Comparison of ENCODE assay signal across 9 cellular contexts in the genomic region with DNA sequence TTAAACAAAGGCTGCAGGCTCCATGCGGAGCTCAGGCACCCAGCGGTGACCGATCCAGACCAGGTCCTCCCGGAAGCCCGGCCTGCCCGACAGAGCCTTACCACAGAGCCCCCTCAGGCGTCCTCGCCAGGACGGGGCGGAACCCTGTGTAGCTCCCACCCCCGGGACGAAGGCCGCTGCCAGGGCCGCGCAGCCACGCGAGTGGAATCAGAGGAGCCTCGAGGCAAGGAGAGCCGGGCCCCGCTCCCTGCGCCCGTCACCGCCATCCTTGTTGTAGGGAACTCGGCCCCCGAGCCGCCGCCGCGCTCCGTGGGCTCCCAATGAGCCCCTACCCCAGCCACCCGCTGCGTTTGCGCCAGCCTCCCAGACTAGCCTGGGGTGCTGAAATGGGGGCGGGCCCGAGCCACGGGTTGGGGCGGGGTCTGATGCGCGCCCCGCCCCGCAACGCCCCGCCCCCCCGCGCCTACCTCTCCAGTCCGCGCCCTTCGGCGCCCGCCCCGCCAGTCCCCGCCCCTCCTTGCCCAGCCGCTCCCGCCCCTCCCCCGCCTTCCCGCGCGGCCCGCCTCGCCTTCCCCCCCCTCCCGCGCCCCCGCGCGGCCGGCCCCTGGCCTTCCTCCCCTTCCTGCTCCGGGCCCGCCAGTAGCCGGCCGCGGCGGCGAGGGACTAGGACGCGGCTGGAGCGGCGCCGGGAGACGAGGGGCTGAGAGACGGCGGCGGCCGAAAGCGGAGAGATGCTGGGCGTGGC. TPM values are rescaled to one million over a fixed set of nuclear protein-coding genes. Genes with fewer than 3 reads are reported as not detected.
DNase-seq lines count a peak whose midpoint lies in the region; ATAC-seq, FAIRE-seq and TF ChIP-seq lines count a peak whose summit lies in the region.
"Had no signal": no experiment of that assay in that cellular context is flagged by ENCODE, and none has a peak within 500 bp of the region (broad histone marks: within the 10 kb centered on the region; RNA-seq: fewer than 3 reads in every experiment).

A gene with protein sequence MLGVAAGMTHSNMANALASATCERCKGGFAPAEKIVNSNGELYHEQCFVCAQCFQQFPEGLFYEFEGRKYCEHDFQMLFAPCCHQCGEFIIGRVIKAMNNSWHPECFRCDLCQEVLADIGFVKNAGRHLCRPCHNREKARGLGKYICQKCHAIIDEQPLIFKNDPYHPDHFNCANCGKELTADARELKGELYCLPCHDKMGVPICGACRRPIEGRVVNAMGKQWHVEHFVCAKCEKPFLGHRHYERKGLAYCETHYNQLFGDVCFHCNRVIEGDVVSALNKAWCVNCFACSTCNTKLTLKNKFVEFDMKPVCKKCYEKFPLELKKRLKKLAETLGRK (plus strand): TSS at position 639 of the 745 bp plus-strand sequence. CDS start 93 bp downstream, at position 732.

- H3K27ac ChIP-seq in kidney (ENCODE audit: low read depth in 2 of 2, low read length in 2 of 2): peak within 1 kb of the TSS; percentile 95 to 96

- no peaks in the 10 kb centered on the region for H3K27me3 Mint-ChIP-seq in central memory CD8-positive, alpha-beta T cell

- H3K4me1 ChIP-seq in kidney (ENCODE audit: control insufficient read depth in 1 of 2, insufficient read depth in 1 of 2, low read depth in 1 of 2, low read length in 2 of 2): peaks cover 4 to 14% of the 10 kb centered on the region in 2 donors

- H3K36me3 Mint-ChIP-seq in central memory CD8-positive, alpha-beta T cell (ENCODE audit: insufficient read depth): peaks cover 8% of the 10 kb centered on the region

- peak within 1 kb of the TSS; percentile 74 for H3K27ac Mint-ChIP-seq in central memory CD8-positive, alpha-beta T cell (ENCODE audit: low read depth)

- peak within 1 kb of the TSS; percentile 91 for H3K4me3 Mint-ChIP-seq in central memory CD8-positive, alpha-beta T cell

- H3K9me3 Mint-ChIP-seq in central memory CD8-positive, alpha-beta T cell: no peaks in the 10 kb centered on the region

- TF ChIP-seq CTCF in kidney (IDR thresholded peaks at IDR 0.05; ENCODE audit: borderline replicate concordance, extremely low read depth, insufficient read depth): no peak

- DNase-seq in AG08396 (ENCODE audit: low spot score): peak; percentile 97
- DNase-seq in NCI-H226: peak; percentile 85
- peak; percentile 59 to 62 for DNase-seq in central memory CD8-positive, alpha-beta T cell (ENCODE audit: low spot score in 2 of 2)
- DNase-seq in kidney: peak; percentile 98
- DNase-seq in stimulated activated CD4-positive, alpha-beta T cell treated with anti-CD3 and anti-CD28 coated beads, Interleukin-15, amount 100 ng/mL, for 1 hour (ENCODE audit: low read depth in 1 of 2, low spot score in 1 of 2): peak; percentile 71 to 84

- no peak for FAIRE-seq in kidney (lab: Jason Lieb, UNC)
- FAIRE-seq: TTC549 had no signal

- peak within 1 kb of the TSS; percentile 70 to 82 for H3K9ac ChIP-seq in kidney (ENCODE audit: low read length in 2 of 2)

- peak within 1 kb of the TSS; percentile 75 to 97 for H3K4me3 ChIP-seq in kidney (ENCODE audit: low read length in 2 of 2)

- ATAC-seq in GM18870 (IDR thresholded peaks at IDR 0.05; ENCODE audit: unreplicated experiment): peak; percentile 94
- peak; percentile 88 for ATAC-seq in HG03108 (IDR thresholded peaks at IDR 0.05; ENCODE audit: unreplicated experiment)
- ATAC-seq in activated CD4-positive, CD25-positive, alpha-beta regulatory T cell treated with anti-CD3 and anti-CD28 coated beads, Interleukin-2, amount 50 U/mL, for 24 hours: peak; percentile 90 to 93
- peak; percentile 93 for ATAC-seq in central memory CD8-positive, alpha-beta T cell (replicated peaks; ENCODE audit: extremely low read depth, poor library complexity, severe bottlenecking)

- no peaks in the 10 kb centered on the region for H3K9me3 ChIP-seq in kidney (ENCODE audit: control insufficient read depth in 1 of 2, low read length in 2 of 2)

- no peaks in the 10 kb centered on the region for H3K36me3 ChIP-seq in kidney (ENCODE audit: control insufficient read depth in 1 of 2, insufficient read depth in 2 of 2, low read length in 2 of 2)

- H3K4me1 Mint-ChIP-seq in central memory CD8-positive, alpha-beta T cell: peaks cover 42% of the 10 kb centered on the region

- intact Hi-C loops in kidney (cut with DNase I): no loop called here

RNA-seq across cellular contexts. Expression of the gene that starts here (rescaled TPM):
- 65.1 TPM for total RNA-seq in kidney
- 14.4 TPM for polyA plus RNA-seq in kidney (ENCODE audit: insufficient read depth, low read depth, low replicate concordance)

Comparison
In these comparisons a context has a peak if more than half of its experiments do, and no peak if none do; other contexts are left out.
1. Peak in every context shown above with its lines: DNase-seq, ATAC-seq, H3K4me3 ChIP-seq and H3K27ac ChIP-seq.